Comparison of ENCODE assay signal across 21 cellular contexts in genomic region chr17:12348476-12348875, GRCh38.
DNase-seq lines count a peak whose midpoint lies in the region; ATAC-seq, FAIRE-seq and TF ChIP-seq lines count a peak whose summit lies in the region.
"Had no signal": no experiment of that assay in that cellular context is flagged by ENCODE, and none has a peak within 500 bp of the region (broad histone marks: within the 10 kb centered on the region; RNA-seq: fewer than 3 reads in every experiment).

No MANE protein-coding gene starts in this region.

- TF ChIP-seq CTCF in HepG2 (CRISPR knock-in tag; IDR thresholded peaks at IDR 0.05) (no peak), right lobe of liver (IDR thresholded peaks at IDR 0.05) (no peak), OCI-LY3 (IDR thresholded peaks at IDR 0.05; ENCODE audit: low read depth, low read length) (no peak), fibroblast of lung (conservative IDR thresholded peaks at IDR 0.05 in 1 of 2, IDR thresholded peaks at IDR 0.05 in 1 of 2; ENCODE audit: low read depth in 1 of 2, low read length in 2 of 2) (no peak)

- DNase-seq in HepG2 (ENCODE audit: low spot score) (no peak), right lobe of liver (no peak), fibroblast of lung (ENCODE audit: low read depth in 2 of 2) (peak; percentile 1 to 21), T1000 (lab: John Stamatoyannopoulos, UW) (no peak), left cardiac atrium (no peak)
- no peak for DNase-seq in NK-92 treated with Interleukin-12 subunit alpha and Interleukin-12 subunit beta, amount 100 ng/mL, for 24 hours (lab: John Stamatoyannopoulos, UW)
- DNase-seq: DMS153, EL, GOT3, Kasumi-1, MV-4-11, NCI-H1436, NCI-H2029 treated with DMSO at 0.1 percent for 48 hours, NCI-H2171 treated with DMSO at 0.1 percent for 48 hours, NCI-H446 treated with DMSO at 0.1 percent for 48 hours, NCI-H774, Peyer's patch, Right ventricle myocardium superior had no signal

- H3K9ac ChIP-seq in HepG2 (ENCODE audit: insufficient read depth, low read depth, low read length), result no peak overlapping the region
- no peak overlapping the region for H3K9ac ChIP-seq in OCI-LY3 (ENCODE audit: low read length)
- no peak overlapping the region for H3K9ac ChIP-seq in fibroblast of lung (ENCODE audit: insufficient read depth, low read length)

- no peak overlapping the region for H3K4me2 ChIP-seq in HepG2 (ENCODE audit: low read depth, low read length)
- no peak overlapping the region for H3K4me2 ChIP-seq in OCI-LY3 (ENCODE audit: low read length)
- H3K4me2 ChIP-seq in fibroblast of lung (ENCODE audit: extremely low read depth, insufficient read depth, low read length), result no peak overlapping the region

- H3K79me2 ChIP-seq in HepG2 (ENCODE audit: insufficient read depth, low read length) (no peaks in the 10 kb centered on the region), OCI-LY3 (ENCODE audit: low read length) (no peaks in the 10 kb centered on the region), fibroblast of lung (ENCODE audit: control insufficient read depth, insufficient read depth, low read length) (no peaks in the 10 kb centered on the region)

- POLR2A ChIA-PET in HepG2 (lab: Yijun Ruan, JAX), result no interaction called here

- H3K27ac ChIP-seq in HepG2 (ENCODE audit: extremely low read length, insufficient read depth, low read length) (no peak overlapping the region), right lobe of liver (no peak overlapping the region), OCI-LY3 (ENCODE audit: low read length) (no peak overlapping the region; the same call in 1 of the 2 replicates), fibroblast of lung (ENCODE audit: insufficient read depth, low read length) (no peak overlapping the region)
- H3K27ac ChIP-seq: C4-2B, Peyer's patch, SK-N-MC had no signal

- H3K4me3 ChIP-seq in HepG2 (replicated peaks in 1 of 3; ENCODE audit: insufficient read depth in 1 of 3, low read depth in 2 of 3, low read length in 3 of 3) (no peak overlapping the region), right lobe of liver (no peak overlapping the region), OCI-LY3 (ENCODE audit: low read length) (no peak overlapping the region), fibroblast of lung (replicated peaks in 1 of 4; ENCODE audit: control extremely low read depth in 1 of 4, insufficient read depth in 1 of 4, low read depth in 3 of 4, low read length in 4 of 4) (no peak overlapping the region)
- H3K4me3 ChIP-seq: Peyer's patch, SK-N-MC had no signal

- H3K27me3 ChIP-seq in HepG2 (ENCODE audit: control insufficient read depth in 1 of 2, insufficient read depth in 2 of 2, low read length in 2 of 2), result no peaks in the 10 kb centered on the region
- no peaks in the 10 kb centered on the region for H3K27me3 ChIP-seq in right lobe of liver
- H3K27me3 ChIP-seq in OCI-LY3 (ENCODE audit: low read depth, low read length), result no peaks in the 10 kb centered on the region
- no peaks in the 10 kb centered on the region for H3K27me3 ChIP-seq in fibroblast of lung (ENCODE audit: control insufficient read depth, insufficient read depth, low read length)
- H3K27me3 ChIP-seq: Peyer's patch had no signal

- FAIRE-seq in HepG2 (lab: Jason Lieb, UNC), result no peak

- TF ChIP-seq RAD21 in HepG2 (CRISPR knock-in tag; IDR thresholded peaks at IDR 0.05), result no peak

- BruUV-seq in HepG2 (replicated peaks; lab: Mats Ljungman, UMichigan), result no TSS peak

- H3K9me3 ChIP-seq in HepG2 (ENCODE audit: low read length), result no peaks in the 10 kb centered on the region
- H3K9me3 ChIP-seq in right lobe of liver, result no peaks in the 10 kb centered on the region
- H3K9me3 ChIP-seq in OCI-LY3 (ENCODE audit: insufficient read depth, low read length), result peaks cover 7% of the 10 kb centered on the region; the same call in 1 of the 2 replicates
- no peaks in the 10 kb centered on the region for H3K9me3 ChIP-seq in fibroblast of lung (ENCODE audit: control insufficient read depth, insufficient read depth, low read depth, low read length)
- H3K9me3 ChIP-seq: Peyer's patch had no signal

- H3K36me3 ChIP-seq in HepG2 (replicated peaks in 1 of 2; ENCODE audit: control insufficient read depth in 1 of 2, insufficient read depth in 2 of 2, low read length in 2 of 2), result no peaks in the 10 kb centered on the region
- no peaks in the 10 kb centered on the region for H3K36me3 ChIP-seq in right lobe of liver
- H3K36me3 ChIP-seq in OCI-LY3 (replicated peaks; ENCODE audit: low read depth, low read length), result peaks cover 10% of the 10 kb centered on the region
- no peaks in the 10 kb centered on the region for H3K36me3 ChIP-seq in fibroblast of lung (ENCODE audit: control insufficient read depth, insufficient read depth, low read length)
- H3K36me3 ChIP-seq: Peyer's patch had no signal

- TF ChIP-seq EP300 in HepG2 (IDR thresholded peaks at IDR 0.05; ENCODE audit: low read depth in 2 of 2, low read length in 2 of 2) (no peak), HepG2 (CRISPR knock-in tag; IDR thresholded peaks at IDR 0.05; ENCODE audit: borderline replicate concordance) (no peak)

- H4K20me1 ChIP-seq in HepG2 (ENCODE audit: insufficient read depth, low read length), result no peaks in the 10 kb centered on the region
- no peaks in the 10 kb centered on the region for H4K20me1 ChIP-seq in OCI-LY3 (ENCODE audit: insufficient read depth, low read length)
- H4K20me1 ChIP-seq in fibroblast of lung (ENCODE audit: control insufficient read depth, extremely low read depth, insufficient read depth, low read length), result no peaks in the 10 kb centered on the region

- CTCF ChIA-PET in HepG2 (lab: Yijun Ruan, JAX; ENCODE audit: low intra/inter-chr PET ratio, low total read pairs), result no interaction called here

- in situ Hi-C loops in HepG2 (cut with HindIII; ENCODE audit: extremely low pct_ligation_motif_present, low pct_unique_long_range_greater_than_20kb), result no loop called here

- H3K4me1 ChIP-seq in HepG2 (ENCODE audit: insufficient read depth, low read length), result no peaks in the 10 kb centered on the region
- no peaks in the 10 kb centered on the region for H3K4me1 ChIP-seq in right lobe of liver
- peaks cover 15% of the 10 kb centered on the region for H3K4me1 ChIP-seq in OCI-LY3 (ENCODE audit: low read length)
- no peaks in the 10 kb centered on the region for H3K4me1 ChIP-seq in fibroblast of lung (ENCODE audit: control insufficient read depth, extremely low read depth, insufficient read depth, low read length)
- H3K4me1 ChIP-seq: Peyer's patch had no signal

- intact Hi-C loops in HepG2 (cut with micrococcal nuclease; ENCODE audit: unreplicated experiment) (no loop called here), right lobe of liver (cut with DNase I) (no loop called here), left cardiac atrium (cut with DNase I) (no loop called here)

- ATAC-seq in HepG2, result no peak
- no peak for ATAC-seq in right lobe of liver
- no peak for ATAC-seq in left cardiac atrium

- H2AFZ ChIP-seq in HepG2 (ENCODE audit: low read length) (no peak overlapping the region), OCI-LY3 (ENCODE audit: low read depth, low read length) (peak overlapping the region; percentile 73; the same call in 1 of the 2 replicates), fibroblast of lung (ENCODE audit: low read length) (no peak overlapping the region)

- TF ChIP-seq POLR2A in HepG2 (IDR thresholded peaks at IDR 0.05; ENCODE audit: insufficient read depth in 1 of 2, low read depth in 2 of 2, low read length in 2 of 2), result no peak
- no peak for TF ChIP-seq POLR2A in right lobe of liver (IDR thresholded peaks at IDR 0.05)

- WGBS in HepG2 (ENCODE audit: low lambda C conversion rate), result 0% methylated on average over 2 of the region's 2 CpGs
- 13% methylated on average over 2 of the region's 2 CpGs for WGBS in right lobe of liver (ENCODE audit: insufficient coverage, low coverage, low lambda C conversion rate, missing lambda C conversion rate)

TF ChIP-seq in HepG2, 621 proteins besides CTCF, POLR2A, EP300 and RAD21:
- peak; percentile 65 to 69 for TF ChIP-seq MAFK (conservative IDR thresholded peaks at IDR 0.05 in 1 of 2, IDR thresholded peaks at IDR 0.05 in 1 of 2; ENCODE audit: low read length in 2 of 2)
- peak; percentile 86 for TF ChIP-seq NFE2L2 (IDR thresholded peaks at IDR 0.05; ENCODE audit: low read length)
- TF ChIP-seq CBFB (CRISPR knock-in tag; IDR thresholded peaks at IDR 0.05), result no peak
- no peak for TF ChIP-seq ZNF484 (CRISPR knock-in tag; IDR thresholded peaks at IDR 0.05; ENCODE audit: borderline replicate concordance, low read depth)
- peak; percentile 51 for TF ChIP-seq MAFF (IDR thresholded peaks at IDR 0.05; ENCODE audit: low read depth, low read length)

Comparison
In these comparisons a context has a peak if more than half of its experiments do, and no peak if none do; other contexts are left out.
1. DNase-seq: peak in fibroblast of lung (2 of 2); none in HepG2 (single experiment), right lobe of liver (0 of 3), NK-92 treated with Interleukin-12 subunit alpha and Interleukin-12 subunit beta, amount 100 ng/mL, for 24 hours (single experiment), T1000 (single experiment) and left cardiac atrium (single experiment).